2 cellular contexts compared by ENCODE assay signal in genomic region chr14:100211366-100211765, GRCh38.
TF ChIP-seq lines count a peak whose summit lies in the region.

No MANE protein-coding gene starts in this region.

TF ChIP-seq in HepG2, 621 proteins besides CTCF, POLR2A, EP300 and RAD21:
- no peak for TF ChIP-seq ZNF703 (CRISPR knock-in tag; IDR thresholded peaks at IDR 0.05; ENCODE audit: borderline replicate concordance)
- TF ChIP-seq ZBTB33 (CRISPR knock-in tag; IDR thresholded peaks at IDR 0.05), result peak; percentile 49; the same call in 1 of the 2 replicates

TF ChIP-seq in H1, 55 proteins besides CTCF, POLR2A, EP300 and RAD21:
- TF ChIP-seq JUND (IDR thresholded peaks at IDR 0.05; ENCODE audit: low read length), result no peak
- TF ChIP-seq KDM1A (IDR thresholded peaks at IDR 0.05; ENCODE audit: borderline replicate concordance, low read length), result no peak
- no peak for TF ChIP-seq CTBP2 (IDR thresholded peaks at IDR 0.05; ENCODE audit: borderline replicate concordance, insufficient read depth, insufficient read length, low read length)
- TF ChIP-seq SUZ12 (IDR thresholded peaks at IDR 0.05; ENCODE audit: low read length), result no peak
- TF ChIP-seq RBBP5 (IDR thresholded peaks at IDR 0.05; ENCODE audit: borderline replicate concordance, low read depth, low read length), result no peak
- TF ChIP-seq HDAC6 (IDR thresholded peaks at IDR 0.05; ENCODE audit: low read depth, low read length), result no peak
- no peak for TF ChIP-seq GABPA (IDR thresholded peaks at IDR 0.05; ENCODE audit: borderline replicate concordance, insufficient read depth, low read length)
- no peak for TF ChIP-seq TAF7 (optimal IDR thresholded peaks at IDR 0.05; ENCODE audit: borderline replicate concordance, low read depth, low read length)
- TF ChIP-seq JUN (IDR thresholded peaks at IDR 0.05; ENCODE audit: low read depth, low read length), result no peak
- no peak for TF ChIP-seq HDAC2 (IDR thresholded peaks at IDR 0.05; ENCODE audit: borderline replicate concordance in 1 of 2, low read depth in 2 of 2, low read length in 2 of 2)
- TF ChIP-seq BCL11A (IDR thresholded peaks at IDR 0.05; ENCODE audit: low read depth in 2 of 2, low read length in 2 of 2), result no peak
- TF ChIP-seq RXRA (IDR thresholded peaks at IDR 0.05; ENCODE audit: insufficient read depth, low read depth, low read length), result no peak
- TF ChIP-seq SP4 (IDR thresholded peaks at IDR 0.05; ENCODE audit: low read length), result no peak
- no peak for TF ChIP-seq ASH2L (IDR thresholded peaks at IDR 0.05; ENCODE audit: low read length)
- TF ChIP-seq YY1 (IDR thresholded peaks at IDR 0.05; ENCODE audit: low read depth, low read length), result no peak
- TF ChIP-seq SIX5 (IDR thresholded peaks at IDR 0.05; ENCODE audit: low read depth, low read length), result no peak
- TF ChIP-seq NANOG (IDR thresholded peaks at IDR 0.05; ENCODE audit: insufficient read depth, low read depth, low read length, poor library complexity, severe bottlenecking), result no peak
- TF ChIP-seq CHD1 (IDR thresholded peaks at IDR 0.05; ENCODE audit: low read depth, low read length), result no peak
- TF ChIP-seq MAFK (IDR thresholded peaks at IDR 0.05; ENCODE audit: low read depth, low read length), result no peak
- TF ChIP-seq CHD2 (IDR thresholded peaks at IDR 0.05; ENCODE audit: low read length), result no peak
TF ChIP-seq in H1: peak in this region for 0.
